In the genomic region with DNA sequence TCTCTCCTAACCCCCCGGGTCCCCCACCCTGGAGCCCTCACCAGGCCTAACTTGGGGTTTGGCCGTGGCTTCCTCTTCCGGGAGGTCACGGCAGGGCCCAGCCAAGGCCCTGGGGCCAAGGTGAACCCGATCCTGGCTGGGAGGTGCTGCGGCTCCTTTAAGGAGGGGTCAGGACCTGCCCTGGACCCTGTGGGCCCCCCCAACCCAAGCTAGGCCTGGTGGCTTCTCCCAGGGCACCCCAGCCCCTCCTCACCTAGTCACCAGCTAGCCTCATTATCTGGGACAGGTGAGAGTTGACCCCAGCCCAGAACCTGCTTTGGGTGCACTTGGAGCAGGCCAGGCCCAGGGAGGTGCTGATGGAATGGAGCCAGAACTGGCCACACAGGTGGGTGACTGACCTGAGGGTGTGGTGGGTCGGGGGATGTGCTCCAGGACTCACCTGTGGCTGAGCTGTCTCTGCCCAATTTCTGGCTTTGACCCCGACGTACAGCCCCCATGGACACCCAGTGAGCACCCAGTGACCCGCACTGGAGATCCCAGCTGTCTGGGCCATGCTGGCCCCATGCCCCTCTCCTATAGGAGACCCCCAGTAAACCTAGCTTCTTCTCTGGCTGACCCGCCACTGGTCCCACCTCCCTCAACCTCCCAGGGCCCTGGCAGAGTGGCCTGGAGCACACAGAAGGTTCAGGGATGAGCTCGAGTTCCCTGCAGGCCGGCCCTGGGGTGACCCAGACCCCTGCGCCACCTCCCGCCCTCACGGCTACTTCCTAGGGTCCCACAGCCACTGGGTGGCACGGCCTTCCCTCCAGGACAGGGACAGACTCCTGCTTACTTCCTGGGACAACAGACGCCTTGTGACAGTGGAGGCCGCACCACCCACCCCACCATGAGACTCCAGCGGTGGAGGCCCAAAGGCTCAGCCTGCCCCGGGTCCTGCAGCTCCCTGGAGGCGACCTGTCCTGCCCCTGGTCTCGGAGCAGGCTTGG, we compare ENCODE assay signal across 10 cellular contexts. TPM values are rescaled to one million over a fixed set of nuclear protein-coding genes. Genes with fewer than 3 reads are reported as not detected.
DNase-seq lines count a peak whose midpoint lies in the region; ATAC-seq and TF ChIP-seq lines count a peak whose summit lies in the region.
"Had no signal": no experiment of that assay in that cellular context is flagged by ENCODE, and none has a peak within 500 bp of the region (broad histone marks: within the 10 kb centered on the region; RNA-seq: fewer than 3 reads in every experiment).

No MANE protein-coding gene starts in this region.

- H3K4me3 ChIP-seq in ascending aorta (no peak overlapping the region), mesenchymal stem cell (ENCODE audit: insufficient read depth in 1 of 2, low read depth in 1 of 2, low read length in 2 of 2) (no peak overlapping the region)

- no peak overlapping the region for H2AFZ ChIP-seq in mesenchymal stem cell (ENCODE audit: low read depth, low read length)

- no peaks in the 10 kb centered on the region for H3K36me3 Mint-ChIP-seq in activated CD8-positive, alpha-beta memory T cell treated with anti-CD3 and anti-CD28 coated beads, Interleukin-2, amount 10 ng/mL, durations not matched to agents 7 days and 5 days
- no peaks in the 10 kb centered on the region for H3K36me3 Mint-ChIP-seq in type B pancreatic cell

- peak overlapping the region; percentile 49 to 89 for H3K18ac ChIP-seq in mesenchymal stem cell (ENCODE audit: low read depth in 1 of 2, low read length in 2 of 2)

- CTCF ChIA-PET in activated CD8-positive, alpha-beta memory T cell treated with anti-CD3 and anti-CD28 coated beads, Interleukin-2, amount 10 ng/mL, durations not matched to agents 7 days and 5 days (lab: Charles Lee) = interaction anchor here (0.6 to 1.8 kb wide), 5 partner anchors 9 to 398 kb away, joined by 3 to 8 read pairs (median 3); no protein-coding TSS in a partner anchor

- H3K4me1 ChIP-seq in ascending aorta = peaks cover 22 to 49% of the 10 kb centered on the region in 2 donors
- H3K4me1 ChIP-seq in mesenchymal stem cell (ENCODE audit: control insufficient read depth, insufficient read depth, low read depth, low read length) = peaks cover 60% of the 10 kb centered on the region

- H3K27me3 Mint-ChIP-seq in activated CD8-positive, alpha-beta memory T cell treated with anti-CD3 and anti-CD28 coated beads, Interleukin-2, amount 10 ng/mL, durations not matched to agents 7 days and 5 days = no peaks in the 10 kb centered on the region
- H3K27me3 Mint-ChIP-seq in type B pancreatic cell = no peaks in the 10 kb centered on the region

- intact Hi-C loops in ascending aorta (cut with DNase I) = no loop called here

- no peak overlapping the region for H3K4me2 ChIP-seq in mesenchymal stem cell (ENCODE audit: low read length, poor library complexity, severe bottlenecking)

- H3K79me1 ChIP-seq in mesenchymal stem cell (replicated peaks; ENCODE audit: low read length, poor library complexity, severe bottlenecking) = no peaks in the 10 kb centered on the region

- H2BK12ac ChIP-seq in mesenchymal stem cell (ENCODE audit: low read length in 2 of 2) = peak overlapping the region; percentile 38 to 80

- H3K36me3 ChIP-seq in ascending aorta (no peaks in the 10 kb centered on the region), mesenchymal stem cell (ENCODE audit: control insufficient read depth in 1 of 2, insufficient read depth in 2 of 2, low read depth in 1 of 2, low read length in 2 of 2) (no peaks in the 10 kb centered on the region)

- ATAC-seq in activated CD8-positive, alpha-beta memory T cell treated with anti-CD3 and anti-CD28 coated beads, Interleukin-2, amount 10 ng/mL, durations not matched to agents 7 days and 5 days = no peak
- ATAC-seq in HG03442 (IDR thresholded peaks at IDR 0.05; ENCODE audit: unreplicated experiment) = no peak

- H2BK5ac ChIP-seq in mesenchymal stem cell (ENCODE audit: low read depth, low read length, poor library complexity, severe bottlenecking) = no peak overlapping the region

- peak overlapping the region; percentile 19 to 81 for H3K4ac ChIP-seq in mesenchymal stem cell (ENCODE audit: low read depth in 1 of 2, low read length in 2 of 2)

- H4K91ac ChIP-seq in mesenchymal stem cell (ENCODE audit: low read length) = peak overlapping the region; percentile 74

- DNase-seq in activated CD8-positive, alpha-beta memory T cell treated with anti-CD3 and anti-CD28 coated beads, Interleukin-2, amount 10 ng/mL, durations not matched to agents 7 days and 5 days = no peak
- DNase-seq in activated CD8-positive, alpha-beta memory T cell treated with anti-CD3 and anti-CD28 coated beads, Interleukin-2, amount 50 U/mL, for 4 hours = no peak
- no peak for DNase-seq in ascending aorta (ENCODE audit: low spot score in 2 of 2)
- DNase-seq in mesenchymal stem cell = no peak
- no peak for DNase-seq in type B pancreatic cell (ENCODE audit: extremely low spot score, unreplicated experiment)
- DNase-seq in activated gamma-delta T cell treated with Interleukin-2 at 50 U/mL for 16 hours = no peak
- no peak for DNase-seq in cerebellum (ENCODE audit: low spot score)
- DNase-seq: head of caudate nucleus, SW 1271 had no signal

- peak overlapping the region; percentile 97 for H2BK15ac ChIP-seq in mesenchymal stem cell (ENCODE audit: low read depth, poor library complexity, severe bottlenecking)

- H3K27me3 ChIP-seq in ascending aorta = no peaks in the 10 kb centered on the region
- no peaks in the 10 kb centered on the region for H3K27me3 ChIP-seq in mesenchymal stem cell (ENCODE audit: control insufficient read depth in 1 of 2, insufficient read depth in 1 of 2, low read length in 2 of 2)

- 95% methylated on average over 23 of the region's 23 CpGs for WGBS in mesenchymal stem cell

- no peak overlapping the region for H3K23ac ChIP-seq in mesenchymal stem cell (ENCODE audit: low read length in 2 of 2)

- H3K9me3 ChIP-seq in ascending aorta (no peaks in the 10 kb centered on the region), mesenchymal stem cell (ENCODE audit: control insufficient read depth, low read length) (no peaks in the 10 kb centered on the region)

- peaks cover 52% of the 10 kb centered on the region for H3K4me1 Mint-ChIP-seq in activated CD8-positive, alpha-beta memory T cell treated with anti-CD3 and anti-CD28 coated beads, Interleukin-2, amount 10 ng/mL, durations not matched to agents 7 days and 5 days
- peaks cover 17% of the 10 kb centered on the region for H3K4me1 Mint-ChIP-seq in type B pancreatic cell (ENCODE audit: unreplicated experiment)

- peak overlapping the region; percentile 98 to 99 for H3K27ac ChIP-seq in ascending aorta
- no peak overlapping the region for H3K27ac ChIP-seq in mesenchymal stem cell (ENCODE audit: low read length, poor library complexity, severe bottlenecking)

- peak overlapping the region; percentile 74 for H3K27ac Mint-ChIP-seq in activated CD8-positive, alpha-beta memory T cell treated with anti-CD3 and anti-CD28 coated beads, Interleukin-2, amount 10 ng/mL, durations not matched to agents 7 days and 5 days
- peak overlapping the region; percentile 70 for H3K27ac Mint-ChIP-seq in type B pancreatic cell

- peak overlapping the region; percentile 86 for H2BK120ac ChIP-seq in mesenchymal stem cell (ENCODE audit: low read depth, low read length)

- TF ChIP-seq CTCF in ascending aorta (IDR thresholded peaks at IDR 0.05) (no peak), type B pancreatic cell (conservative IDR thresholded peaks at IDR 0.05) (no peak)

- H2AK5ac ChIP-seq in mesenchymal stem cell (ENCODE audit: low read length, severe bottlenecking) = peak overlapping the region; percentile 89

- H4K8ac ChIP-seq in mesenchymal stem cell (ENCODE audit: low read length) = peak overlapping the region; percentile 74

- H3K14ac ChIP-seq in mesenchymal stem cell (ENCODE audit: low read length in 2 of 2) = no peak overlapping the region

- no peak overlapping the region for H3K4me3 Mint-ChIP-seq in activated CD8-positive, alpha-beta memory T cell treated with anti-CD3 and anti-CD28 coated beads, Interleukin-2, amount 10 ng/mL, durations not matched to agents 7 days and 5 days
- H3K4me3 Mint-ChIP-seq in type B pancreatic cell = no peak overlapping the region

- H3K9ac ChIP-seq in mesenchymal stem cell (ENCODE audit: low read length) = no peak overlapping the region

- no peaks in the 10 kb centered on the region for H3K9me3 Mint-ChIP-seq in activated CD8-positive, alpha-beta memory T cell treated with anti-CD3 and anti-CD28 coated beads, Interleukin-2, amount 10 ng/mL, durations not matched to agents 7 days and 5 days (ENCODE audit: low read depth)
- no peaks in the 10 kb centered on the region for H3K9me3 Mint-ChIP-seq in type B pancreatic cell

RNA-seq across cellular contexts. Expression of gene MKNK2, which starts 6.7 kb away (rescaled TPM):
- 100 to 1,000 TPM; 196 to 201 TPM for total RNA-seq in activated CD8-positive, alpha-beta memory T cell treated with anti-CD3 and anti-CD28 coated beads, Interleukin-2, amount 10 ng/mL, durations not matched to agents 7 days and 5 days
- total RNA-seq in ascending aorta (228 TPM), type B pancreatic cell (ENCODE audit: low replicate concordance) (118 and 120 TPM in 2 replicates), cerebellum (19.7 TPM)
- 126 TPM for polyA plus RNA-seq in mesenchymal stem cell (2013, experiment 1 of 2)
- polyA plus RNA-seq in mesenchymal stem cell (2013, experiment 2 of 2) = 128 TPM

RNA-seq across cellular contexts. Expression of gene MOB3A, which starts 38.3 kb away (rescaled TPM):
- 100 to 1,000 TPM; 200 to 202 TPM for total RNA-seq in activated CD8-positive, alpha-beta memory T cell treated with anti-CD3 and anti-CD28 coated beads, Interleukin-2, amount 10 ng/mL, durations not matched to agents 7 days and 5 days
- 44.4 TPM for total RNA-seq in ascending aorta
- 48.9 TPM for polyA plus RNA-seq in mesenchymal stem cell (2013, experiment 1 of 2)
- 47.9 TPM for polyA plus RNA-seq in mesenchymal stem cell (2013, experiment 2 of 2)
- total RNA-seq in type B pancreatic cell (ENCODE audit: low replicate concordance) = 34.6 and 37.8 TPM in 2 replicates
- 14.8 TPM for total RNA-seq in cerebellum

RNA-seq across cellular contexts. Expression of gene IZUMO4, which starts 38.9 kb away (rescaled TPM):
- total RNA-seq in activated CD8-positive, alpha-beta memory T cell treated with anti-CD3 and anti-CD28 coated beads, Interleukin-2, amount 10 ng/mL, durations not matched to agents 7 days and 5 days = 10 to 100 TPM in 1 of 2 experiments, 1 to 10 TPM in 1; 7.2 to 10.1 TPM
- total RNA-seq in ascending aorta (not detected), type B pancreatic cell (ENCODE audit: low replicate concordance) (4.9 and 7.4 TPM in 2 replicates), cerebellum (4.4 TPM)
- polyA plus RNA-seq in mesenchymal stem cell (2013, experiment 1 of 2) = 2.2 TPM
- 2.1 TPM for polyA plus RNA-seq in mesenchymal stem cell (2013, experiment 2 of 2)

RNA-seq across cellular contexts. Expression of gene BTBD2, which starts 42.3 kb away (rescaled TPM):
- total RNA-seq in activated CD8-positive, alpha-beta memory T cell treated with anti-CD3 and anti-CD28 coated beads, Interleukin-2, amount 10 ng/mL, durations not matched to agents 7 days and 5 days = 10 to 100 TPM; 37.4 to 52.7 TPM
- total RNA-seq in ascending aorta (90.1 TPM), type B pancreatic cell (ENCODE audit: low replicate concordance) (72.5 and 118 TPM in 2 replicates), cerebellum (48.9 TPM)
- 60.4 TPM for polyA plus RNA-seq in mesenchymal stem cell (2013, experiment 1 of 2)
- 58.7 TPM for polyA plus RNA-seq in mesenchymal stem cell (2013, experiment 2 of 2)
